ENCODE assay signal across 11 cellular contexts in genomic region chr4:4864940-4865704, GRCh38. TPM values are rescaled to one million over a fixed set of nuclear protein-coding genes. Genes with fewer than 3 reads are reported as not detected.
DNase-seq lines count a peak whose midpoint lies in the region; ATAC-seq and TF ChIP-seq lines count a peak whose summit lies in the region.
"Had no signal": no experiment of that assay in that cellular context is flagged by ENCODE, and none has a peak within 500 bp of the region (broad histone marks: within the 10 kb centered on the region; RNA-seq: fewer than 3 reads in every experiment).

No MANE protein-coding gene starts in this region.

- H3K4me1 Mint-ChIP-seq in glutamatergic neuron (ENCODE audit: low read depth, unreplicated experiment), result peaks cover 12% of the 10 kb centered on the region
- H3K4me1 Mint-ChIP-seq in activated naive CD4-positive, alpha-beta T cell treated with anti-CD3 and anti-CD28 coated beads for 36 hours (ENCODE audit: low read depth), result peaks cover 27% of the 10 kb centered on the region

- CTCF ChIA-PET in activated naive CD4-positive, alpha-beta T cell treated with anti-CD3 and anti-CD28 coated beads for 36 hours (lab: Charles Lee), result interaction anchor here (0.7 kb wide), 1 partner anchor 10 kb away, joined by 3 read pairs; no protein-coding TSS in a partner anchor

- H3K9me3 Mint-ChIP-seq in glutamatergic neuron (ENCODE audit: unreplicated experiment), result peaks cover 14% of the 10 kb centered on the region
- no peaks in the 10 kb centered on the region for H3K9me3 Mint-ChIP-seq in activated naive CD4-positive, alpha-beta T cell treated with anti-CD3 and anti-CD28 coated beads for 36 hours
- H3K9me3 Mint-ChIP-seq: central memory CD8-positive, alpha-beta T cell had no signal

- intact Hi-C loops in posterior vena cava (cut with DNase I), result loop anchor here in 1 of 2 donors (10.0 kb wide), 1 partner anchor 120 kb away; no protein-coding TSS in a partner anchor
- intact Hi-C loops in activated naive CD4-positive, alpha-beta T cell treated with anti-CD3 and anti-CD28 coated beads for 36 hours (cut with micrococcal nuclease), result loop anchor here (1.0 kb wide), 1 partner anchor 9 kb away; no protein-coding TSS in a partner anchor

- H3K27me3 Mint-ChIP-seq in glutamatergic neuron (ENCODE audit: unreplicated experiment), result peaks cover 41% of the 10 kb centered on the region
- H3K27me3 Mint-ChIP-seq in activated naive CD4-positive, alpha-beta T cell treated with anti-CD3 and anti-CD28 coated beads for 36 hours (ENCODE audit: low read depth), result peaks cover 75% of the 10 kb centered on the region

- no peak for ATAC-seq in GM18517 (IDR thresholded peaks at IDR 0.05; ENCODE audit: unreplicated experiment)

- H3K27ac Mint-ChIP-seq in glutamatergic neuron (ENCODE audit: unreplicated experiment), result no peak overlapping the region
- no peak overlapping the region for H3K27ac Mint-ChIP-seq in activated naive CD4-positive, alpha-beta T cell treated with anti-CD3 and anti-CD28 coated beads for 36 hours

- peaks cover 4% of the 10 kb centered on the region for H3K36me3 Mint-ChIP-seq in glutamatergic neuron (ENCODE audit: unreplicated experiment)
- no peaks in the 10 kb centered on the region for H3K36me3 Mint-ChIP-seq in activated naive CD4-positive, alpha-beta T cell treated with anti-CD3 and anti-CD28 coated beads for 36 hours (ENCODE audit: low read depth)

- H3K4me3 Mint-ChIP-seq in glutamatergic neuron (ENCODE audit: unreplicated experiment), result peak overlapping the region; percentile 63
- H3K4me3 Mint-ChIP-seq in activated naive CD4-positive, alpha-beta T cell treated with anti-CD3 and anti-CD28 coated beads for 36 hours, result no peak overlapping the region

- no peak for TF ChIP-seq CTCF in GM13977 (IDR thresholded peaks at IDR 0.05; ENCODE audit: extremely low read depth, insufficient read depth, missing control alignments)
- no peak for TF ChIP-seq CTCF in VCaP (conservative IDR thresholded peaks at IDR 0.05)
- no peak for TF ChIP-seq CTCF in glutamatergic neuron (IDR thresholded peaks at IDR 0.05; ENCODE audit: partially characterized antibody, unreplicated experiment)

- in situ Hi-C loops in GM13977 (cut with MboI; ENCODE audit: low pct_unique_long_range_greater_than_20kb, low sequenced_read_pairs, unreplicated experiment), result no loop called here

- peak overlapping the region; percentile 35; the same call in 1 of the 2 replicates for H3K27ac ChIP-seq in VCaP

- DNase-seq in GM13977 (ENCODE audit: low spot score), result peak; percentile 47
- no peak for DNase-seq in glutamatergic neuron
- peak; percentile 66 for DNase-seq in posterior vena cava (ENCODE audit: low spot score)
- no peak for DNase-seq in midbrain (lab: John Stamatoyannopoulos, UW)
- no peak for DNase-seq in activated naive CD4-positive, alpha-beta T cell treated with anti-CD3 and anti-CD28 coated beads for 36 hours
- DNase-seq: COR-L47, KBM-7, NCI-H146 had no signal

RNA-seq across cellular contexts. Expression of gene MSX1, which starts 5.7 kb away (rescaled TPM):
- 0.22 TPM for total RNA-seq in glutamatergic neuron (ENCODE audit: unreplicated experiment)
- total RNA-seq in posterior vena cava, result 10 to 100 TPM in 1 of 2 donors, 1 to 10 TPM in 1; 7.0 to 20.8 TPM
- total RNA-seq in activated naive CD4-positive, alpha-beta T cell treated with anti-CD3 and anti-CD28 coated beads for 36 hours, result not detected

Comparison
In these comparisons a context has a peak if more than half of its experiments do, and no peak if none do; other contexts are left out.
1. DNase-seq: peak in GM13977 (single experiment) and posterior vena cava (single experiment); none in glutamatergic neuron (single experiment), midbrain (single experiment) and activated naive CD4-positive, alpha-beta T cell treated with anti-CD3 and anti-CD28 coated beads for 36 hours (single experiment).